15 cellular contexts compared by ENCODE assay signal in the genomic region with DNA sequence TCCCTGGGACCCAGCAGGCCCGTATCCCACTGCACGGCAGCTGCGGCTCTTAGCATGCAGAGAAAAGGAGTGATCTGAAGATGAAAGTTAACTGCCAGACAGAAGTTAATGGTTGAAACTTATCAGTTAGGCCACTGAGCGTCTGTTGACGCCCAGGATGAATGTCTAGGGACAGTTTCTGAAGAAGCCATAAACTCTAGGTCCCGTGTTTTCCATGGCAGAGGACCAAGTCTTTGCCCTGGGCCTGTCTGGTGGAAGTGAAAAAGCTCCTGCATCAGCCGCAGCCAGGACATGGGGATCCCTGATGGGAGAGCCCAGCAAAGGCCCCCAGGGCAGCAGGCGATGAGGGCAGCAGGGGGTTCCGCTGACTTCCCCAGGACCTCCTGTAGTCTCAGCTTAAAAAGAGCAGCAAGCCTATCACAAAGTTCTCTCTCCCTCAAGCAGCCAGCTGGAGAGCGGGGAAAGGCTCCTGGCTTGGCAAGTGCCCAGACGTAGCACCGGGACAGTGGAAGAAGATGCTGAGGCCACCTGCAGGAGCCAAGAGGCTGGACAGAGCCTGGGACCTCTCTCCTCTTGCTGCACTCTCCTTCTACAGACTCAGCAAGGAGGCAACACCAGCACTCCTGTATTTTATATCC.
DNase-seq lines count a peak whose midpoint lies in the region; ATAC-seq, FAIRE-seq and TF ChIP-seq lines count a peak whose summit lies in the region.
"Had no signal": no experiment of that assay in that cellular context is flagged by ENCODE, and none has a peak within 500 bp of the region (broad histone marks: within the 10 kb centered on the region; RNA-seq: fewer than 3 reads in every experiment).

No MANE protein-coding gene starts in this region.

- H3K4me1 Mint-ChIP-seq in astrocyte (ENCODE audit: low read depth, unreplicated experiment) = peaks cover 87% of the 10 kb centered on the region
- H3K4me1 Mint-ChIP-seq in T-helper 2 cell treated with Interferon-gamma antibody and Interleukin-4, amounts not matched to agents 5 μg/mL and 100 μg/mL, for 36 hours (ENCODE audit: low read depth) = no peaks in the 10 kb centered on the region
- H3K4me1 Mint-ChIP-seq: activated CD4-positive, alpha-beta memory T cell treated with anti-CD3 and anti-CD28 coated beads, Interleukin-2, amount 10 ng/mL, durations not matched to agents 7 days and 5 days had no signal

- H4K20me1 ChIP-seq in astrocyte (ENCODE audit: insufficient read depth, low read length) = peaks cover 20% of the 10 kb centered on the region

- H3K4me2 ChIP-seq in astrocyte (ENCODE audit: low read length) = peak overlapping the region; percentile 64

- peak overlapping the region; percentile 67 for H3K27ac ChIP-seq in astrocyte (ENCODE audit: low read depth, low read length)
- H3K27ac ChIP-seq in mesodermal cell (ENCODE audit: low read depth, low read length, severe bottlenecking) = peak overlapping the region; percentile 94
- peak overlapping the region; percentile 24 for H3K27ac ChIP-seq in upper lobe of right lung
- H3K27ac ChIP-seq: body of pancreas had no signal

- H3K9ac ChIP-seq in astrocyte (ENCODE audit: low read length) = peak overlapping the region; percentile 55

- no peak for FAIRE-seq in astrocyte (lab: Jason Lieb, UNC)

- DNase-seq in HUDEP-2 (lab: John Stamatoyannopoulos, UW; ENCODE audit: unreplicated experiment in 76 of 76) (peak in 60 of 76 experiments; percentile 2 to 71 (median 38)), astrocyte (ENCODE audit: low read depth) (no peak), upper lobe of right lung (no peak), NCI-H446 (lab: John Stamatoyannopoulos, UW) (no peak)
- no peak for DNase-seq in activated naive CD4-positive, alpha-beta T cell treated with Interleukin-2 at 50 U/mL for 16 hours
- DNase-seq in T-helper 2 cell treated with Interferon-gamma antibody and Interleukin-4, amounts not matched to agents 5 μg/mL and 100 μg/mL, for 36 hours (ENCODE audit: low spot score) = no peak
- DNase-seq: activated CD4-positive, alpha-beta memory T cell treated with anti-CD3 and anti-CD28 coated beads, Interleukin-2, amount 10 ng/mL, durations not matched to agents 7 days and 5 days; body of pancreas; COR-L47; NCI-H1092; NCI-H226; stimulated activated naive CD8-positive, alpha-beta T cell treated with anti-CD3 and anti-CD28 coated beads, Interleukin-15, amount 100 ng/mL, for 72 hours had no signal

- H3K36me3 Mint-ChIP-seq in astrocyte (ENCODE audit: low read depth, unreplicated experiment) = peaks cover 13% of the 10 kb centered on the region
- H3K36me3 Mint-ChIP-seq in T-helper 2 cell treated with Interferon-gamma antibody and Interleukin-4, amounts not matched to agents 5 μg/mL and 100 μg/mL, for 36 hours (ENCODE audit: low read depth) = no peaks in the 10 kb centered on the region
- H3K36me3 Mint-ChIP-seq: natural killer cell treated with Interleukin-12 subunit alpha and Interleukin-12 subunit beta and Interleukin-15 and Interleukin-18, amount 100 ng/mL, for 72 hours had no signal

- H3K4me1 ChIP-seq in astrocyte (ENCODE audit: insufficient read depth, low read length) (peaks cover 44% of the 10 kb centered on the region), mesodermal cell (ENCODE audit: control insufficient read depth, insufficient read depth, low read length, poor library complexity, severe bottlenecking) (peaks cover 52% of the 10 kb centered on the region), upper lobe of right lung (peaks cover 49% of the 10 kb centered on the region)

- peak overlapping the region; percentile 97 for H3K27ac Mint-ChIP-seq in astrocyte (ENCODE audit: unreplicated experiment)
- no peak overlapping the region for H3K27ac Mint-ChIP-seq in T-helper 2 cell treated with Interferon-gamma antibody and Interleukin-4, amounts not matched to agents 5 μg/mL and 100 μg/mL, for 36 hours
- H3K27ac Mint-ChIP-seq: activated CD4-positive, alpha-beta memory T cell treated with anti-CD3 and anti-CD28 coated beads, Interleukin-2, amount 10 ng/mL, durations not matched to agents 7 days and 5 days; activated T-helper 2 cell treated with anti-CD3 and anti-CD28 coated beads, Interferon-gamma antibody, Interleukin-2, Interleukin-4, amounts not matched to agents 10 μg/mL and 5 μg/mL and 100 μg/mL, durations not matched to agents 14 hours and 24 hours and 36 hours; natural killer cell treated with Interleukin-12 subunit alpha and Interleukin-12 subunit beta and Interleukin-15 and Interleukin-18, amount 100 ng/mL, for 72 hours; stimulated activated naive CD8-positive, alpha-beta T cell treated with anti-CD3 and anti-CD28 coated beads, Interleukin-15, amount 100 ng/mL, for 72 hours had no signal

- intact Hi-C loops in upper lobe of right lung (cut with DNase I) = no loop called here

- H3K9me3 Mint-ChIP-seq in astrocyte (ENCODE audit: unreplicated experiment) = no peaks in the 10 kb centered on the region
- H3K9me3 Mint-ChIP-seq in T-helper 2 cell treated with Interferon-gamma antibody and Interleukin-4, amounts not matched to agents 5 μg/mL and 100 μg/mL, for 36 hours = no peaks in the 10 kb centered on the region
- H3K9me3 Mint-ChIP-seq: activated CD4-positive, alpha-beta memory T cell treated with anti-CD3 and anti-CD28 coated beads, Interleukin-2, amount 10 ng/mL, durations not matched to agents 7 days and 5 days; activated T-helper 2 cell treated with anti-CD3 and anti-CD28 coated beads, Interferon-gamma antibody, Interleukin-2, Interleukin-4, amounts not matched to agents 10 μg/mL and 5 μg/mL and 100 μg/mL, durations not matched to agents 14 hours and 24 hours and 36 hours; natural killer cell treated with Interleukin-12 subunit alpha and Interleukin-12 subunit beta and Interleukin-15 and Interleukin-18, amount 100 ng/mL, for 72 hours; stimulated activated naive CD8-positive, alpha-beta T cell treated with anti-CD3 and anti-CD28 coated beads, Interleukin-15, amount 100 ng/mL, for 72 hours had no signal

- peaks cover 68% of the 10 kb centered on the region for H3K79me2 ChIP-seq in astrocyte (ENCODE audit: insufficient read depth, low read length)

- 92 to 96% methylated on average over 12 of the region's 12 CpGs for WGBS in mesodermal cell (ENCODE audit: insufficient coverage in 2 of 2), 2 experiments

- TF ChIP-seq CTCF in astrocyte (IDR thresholded peaks at IDR 0.05; ENCODE audit: insufficient read depth, low read depth, low read length) (no peak), upper lobe of right lung (IDR thresholded peaks at IDR 0.05) (no peak)

- H3K4me3 Mint-ChIP-seq in astrocyte (ENCODE audit: unreplicated experiment) = peak overlapping the region; percentile 71
- no peak overlapping the region for H3K4me3 Mint-ChIP-seq in T-helper 2 cell treated with Interferon-gamma antibody and Interleukin-4, amounts not matched to agents 5 μg/mL and 100 μg/mL, for 36 hours
- H3K4me3 Mint-ChIP-seq: activated CD4-positive, alpha-beta memory T cell treated with anti-CD3 and anti-CD28 coated beads, Interleukin-2, amount 10 ng/mL, durations not matched to agents 7 days and 5 days; natural killer cell treated with Interleukin-12 subunit alpha and Interleukin-12 subunit beta and Interleukin-15 and Interleukin-18, amount 100 ng/mL, for 72 hours; stimulated activated naive CD8-positive, alpha-beta T cell treated with anti-CD3 and anti-CD28 coated beads, Interleukin-15, amount 100 ng/mL, for 72 hours had no signal

- H3K27me3 ChIP-seq in astrocyte (ENCODE audit: insufficient read depth, low read length) (no peaks in the 10 kb centered on the region), upper lobe of right lung (no peaks in the 10 kb centered on the region)
- H3K27me3 ChIP-seq: body of pancreas had no signal

- no peak for ATAC-seq in upper lobe of right lung
- ATAC-seq: body of pancreas; natural killer cell treated with Interleukin-12 subunit alpha and Interleukin-12 subunit beta and Interleukin-15 and Interleukin-18, amount 100 ng/mL, for 72 hours; stimulated activated naive CD8-positive, alpha-beta T cell treated with anti-CD3 and anti-CD28 coated beads, Interleukin-15, amount 100 ng/mL, for 72 hours had no signal

- H3K4me3 ChIP-seq in astrocyte (ENCODE audit: insufficient read depth, low read depth, low read length) (no peak overlapping the region), mesodermal cell (ENCODE audit: extremely low read depth, insufficient read depth, low read length, poor library complexity, severe bottlenecking) (no peak overlapping the region), upper lobe of right lung (no peak overlapping the region)
- H3K4me3 ChIP-seq: body of pancreas had no signal

- H3K36me3 ChIP-seq in astrocyte (ENCODE audit: insufficient read depth, low read length) = peaks cover 2% of the 10 kb centered on the region
- peaks cover 21% of the 10 kb centered on the region for H3K36me3 ChIP-seq in mesodermal cell (ENCODE audit: control insufficient read depth, insufficient read depth, low read length)
- no peaks in the 10 kb centered on the region for H3K36me3 ChIP-seq in upper lobe of right lung

- no peak overlapping the region for H2AFZ ChIP-seq in astrocyte (ENCODE audit: low read depth, low read length)

- H3K9me3 ChIP-seq in astrocyte (ENCODE audit: insufficient read depth, low read depth, low read length) (no peaks in the 10 kb centered on the region), mesodermal cell (ENCODE audit: control insufficient read depth, low read length) (no peaks in the 10 kb centered on the region), upper lobe of right lung (no peaks in the 10 kb centered on the region)
- H3K9me3 ChIP-seq: body of pancreas had no signal

- no peaks in the 10 kb centered on the region for H3K27me3 Mint-ChIP-seq in astrocyte (ENCODE audit: low read depth, unreplicated experiment)
- no peaks in the 10 kb centered on the region for H3K27me3 Mint-ChIP-seq in T-helper 2 cell treated with Interferon-gamma antibody and Interleukin-4, amounts not matched to agents 5 μg/mL and 100 μg/mL, for 36 hours (ENCODE audit: low read depth)
- H3K27me3 Mint-ChIP-seq: activated CD4-positive, alpha-beta memory T cell treated with anti-CD3 and anti-CD28 coated beads, Interleukin-2, amount 10 ng/mL, durations not matched to agents 7 days and 5 days; stimulated activated naive CD8-positive, alpha-beta T cell treated with anti-CD3 and anti-CD28 coated beads, Interleukin-15, amount 100 ng/mL, for 72 hours had no signal

Comparison
In these comparisons a context has a peak if more than half of its experiments do, and no peak if none do; other contexts are left out.
1. DNase-seq: peak in HUDEP-2 (60 of 76); none in astrocyte (single experiment), upper lobe of right lung (single experiment), activated naive CD4-positive, alpha-beta T cell treated with Interleukin-2 at 50 U/mL for 16 hours (single experiment), NCI-H446 (0 of 2) and T-helper 2 cell treated with Interferon-gamma antibody and Interleukin-4, amounts not matched to agents 5 μg/mL and 100 μg/mL, for 36 hours (single experiment).
2. H3K27ac ChIP-seq: peak in every context shown above with its lines; median percentile 94 in mesodermal cell; 67 in astrocyte; 24 in upper lobe of right lung.